In the genomic region with DNA sequence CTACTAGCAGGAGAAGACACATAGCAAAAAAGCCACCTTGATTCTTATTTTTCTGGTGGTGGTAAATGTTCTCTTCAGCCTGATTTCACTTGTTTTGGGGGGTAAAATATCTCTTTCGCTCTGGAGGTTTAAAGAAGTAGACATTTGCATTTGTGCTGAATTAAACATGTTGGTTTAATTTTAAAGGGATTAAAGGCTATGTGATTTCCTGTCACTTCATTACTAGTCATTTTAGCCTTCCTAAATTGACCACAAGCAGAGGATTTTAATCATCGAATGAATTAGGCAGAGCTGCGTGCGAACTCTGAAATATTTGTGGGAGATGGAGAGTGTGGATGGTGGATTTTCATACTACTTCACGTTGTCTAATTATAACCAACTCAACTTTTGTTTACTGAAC, we compare ENCODE assay signal across 1 cellular context.
A peak's percentile ranks its signal among the peaks of the same experiment; 100 is the strongest.
TF ChIP-seq lines count a peak whose summit lies in the region.

No MANE protein-coding gene starts in this region.

TF ChIP-seq in HepG2, 621 proteins besides CTCF, POLR2A, EP300 and RAD21 (continued from another document):
- TF ChIP-seq, protein P1, sequence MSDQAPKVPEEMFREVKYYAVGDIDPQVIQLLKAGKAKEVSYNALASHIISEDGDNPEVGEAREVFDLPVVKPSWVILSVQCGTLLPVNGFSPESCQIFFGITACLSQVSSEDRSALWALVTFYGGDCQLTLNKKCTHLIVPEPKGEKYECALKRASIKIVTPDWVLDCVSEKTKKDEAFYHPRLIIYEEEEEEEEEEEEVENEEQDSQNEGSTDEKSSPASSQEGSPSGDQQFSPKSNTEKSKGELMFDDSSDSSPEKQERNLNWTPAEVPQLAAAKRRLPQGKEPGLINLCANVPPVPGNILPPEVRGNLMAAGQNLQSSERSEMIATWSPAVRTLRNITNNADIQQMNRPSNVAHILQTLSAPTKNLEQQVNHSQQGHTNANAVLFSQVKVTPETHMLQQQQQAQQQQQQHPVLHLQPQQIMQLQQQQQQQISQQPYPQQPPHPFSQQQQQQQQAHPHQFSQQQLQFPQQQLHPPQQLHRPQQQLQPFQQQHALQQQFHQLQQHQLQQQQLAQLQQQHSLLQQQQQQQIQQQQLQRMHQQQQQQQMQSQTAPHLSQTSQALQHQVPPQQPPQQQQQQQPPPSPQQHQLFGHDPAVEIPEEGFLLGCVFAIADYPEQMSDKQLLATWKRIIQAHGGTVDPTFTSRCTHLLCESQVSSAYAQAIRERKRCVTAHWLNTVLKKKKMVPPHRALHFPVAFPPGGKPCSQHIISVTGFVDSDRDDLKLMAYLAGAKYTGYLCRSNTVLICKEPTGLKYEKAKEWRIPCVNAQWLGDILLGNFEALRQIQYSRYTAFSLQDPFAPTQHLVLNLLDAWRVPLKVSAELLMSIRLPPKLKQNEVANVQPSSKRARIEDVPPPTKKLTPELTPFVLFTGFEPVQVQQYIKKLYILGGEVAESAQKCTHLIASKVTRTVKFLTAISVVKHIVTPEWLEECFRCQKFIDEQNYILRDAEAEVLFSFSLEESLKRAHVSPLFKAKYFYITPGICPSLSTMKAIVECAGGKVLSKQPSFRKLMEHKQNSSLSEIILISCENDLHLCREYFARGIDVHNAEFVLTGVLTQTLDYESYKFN (CRISPR knock-in tag; conservative IDR thresholded peaks at IDR 0.05), result 0 out of 2 replicates have a peak, but pooled peaks have one; percentile 18
